Comparison of ENCODE assay signal across 18 cellular contexts in the genomic region with DNA sequence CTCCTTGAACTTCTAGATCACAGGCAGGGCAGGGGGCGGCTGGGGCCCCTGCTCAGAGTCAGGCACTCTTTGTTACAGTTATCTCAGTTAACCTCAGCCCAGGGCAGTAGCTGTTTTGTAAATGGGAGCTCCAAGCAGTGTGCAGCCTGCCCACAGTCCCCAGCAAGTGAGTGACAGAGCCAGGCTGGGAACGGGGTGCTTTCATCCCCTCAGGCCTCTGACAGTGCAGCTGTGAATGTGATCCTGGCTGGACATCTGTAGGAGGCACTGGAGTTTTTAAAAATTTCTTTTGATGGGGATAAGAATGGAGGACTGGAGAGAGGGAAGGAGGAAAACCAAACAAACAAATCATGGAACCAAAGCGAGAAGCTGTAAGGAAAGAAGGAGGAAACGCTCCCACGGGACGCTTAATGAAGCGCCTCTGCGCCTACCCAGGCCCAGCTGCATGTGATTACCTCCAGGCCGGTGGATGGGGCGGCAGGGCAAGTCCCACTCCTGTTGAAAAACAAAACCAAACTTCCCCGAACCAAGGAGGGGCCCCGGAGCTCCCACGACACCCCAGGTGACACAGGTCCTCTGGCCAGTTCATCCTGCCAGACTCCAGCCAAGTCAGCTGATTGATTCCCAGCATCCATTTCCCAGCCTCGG. TPM values are rescaled to one million over a fixed set of nuclear protein-coding genes. Genes with fewer than 3 reads are reported as not detected.
"Had no signal": no experiment of that assay in that cellular context is flagged by ENCODE, and none has a peak within 500 bp of the region (broad histone marks: within the 10 kb centered on the region; RNA-seq: fewer than 3 reads in every experiment).

No MANE protein-coding gene starts in this region.

- ATAC-seq: activated CD8-positive, alpha-beta T cell treated with anti-CD3 and anti-CD28 coated beads, Interleukin-2, amount 10 ng/mL, durations not matched to agents 7 days and 5 days; activated naive CD8-positive, alpha-beta T cell treated with anti-CD3 and anti-CD28 coated beads, Interleukin-2, amount 50 U/mL, for 24 hours; gastrocnemius medialis; heart right ventricle; left ventricle myocardium superior; naive thymus-derived CD4-positive, alpha-beta T cell; stimulated activated naive CD8-positive, alpha-beta T cell treated with anti-CD3 and anti-CD28 coated beads, Interleukin-15, Interleukin-2, amounts not matched to agents 100 U/mL and 50 U/mL, for 24 hours had no signal

- H3K27me3 ChIP-seq: ascending aorta, breast epithelium, heart right ventricle, vagina had no signal

- DNase-seq: activated CD4-positive, alpha-beta T cell treated with anti-CD3 and anti-CD28 coated beads, Interleukin-2, amount 10 ng/mL, durations not matched to agents 7 days and 5 days; activated CD8-positive, alpha-beta T cell treated with anti-CD3 and anti-CD28 coated beads, Interleukin-2, amount 10 ng/mL, durations not matched to agents 7 days and 5 days; activated naive CD4-positive, alpha-beta T cell treated with anti-CD3 and anti-CD28 coated beads, Interleukin-2, amount 10 ng/mL, durations not matched to agents 7 days and 5 days; activated naive CD8-positive, alpha-beta T cell treated with anti-CD3 and anti-CD28 coated beads, Interleukin-2, amount 50 U/mL, for 24 hours; activated T-cell treated with anti-CD3 and anti-CD28 coated beads, Interleukin-2, amount 50 U/mL, for 24 hours; gastrocnemius medialis; heart right ventricle; left ventricle myocardium superior; naive thymus-derived CD4-positive, alpha-beta T cell; stimulated activated CD4-positive, alpha-beta T cell treated with anti-CD3 and anti-CD28 coated beads, Interleukin-2, amount 100 ng/mL, for 24 hours; stimulated activated naive CD8-positive, alpha-beta T cell treated with anti-CD3 and anti-CD28 coated beads, Interleukin-15, Interleukin-2, amounts not matched to agents 100 U/mL and 50 U/mL, for 24 hours; T1000; trophoblast cell had no signal

- H3K27ac ChIP-seq: coronary artery, gastrocnemius medialis, heart right ventricle, parathyroid adenoma, vagina had no signal

- H3K4me1 ChIP-seq: parathyroid adenoma, vagina had no signal

- H3K9me3 ChIP-seq: ascending aorta, breast epithelium, gastrocnemius medialis, heart right ventricle, vagina had no signal

- H3K4me3 ChIP-seq: ascending aorta, breast epithelium, coronary artery, gastrocnemius medialis, heart right ventricle, vagina had no signal

RNA-seq across cellular contexts. Expression of gene SCUBE1, which starts 40.6 kb away (rescaled TPM):
- total RNA-seq: activated CD4-positive, alpha-beta T cell treated with anti-CD3 and anti-CD28 coated beads, Interleukin-2, amount 10 ng/mL, durations not matched to agents 7 days and 5 days had no signal
- polyA plus RNA-seq: naive thymus-derived CD4-positive, alpha-beta T cell had no signal
